Comparison of ENCODE assay signal across 1 cellular context in genomic region chr18:49812321-49813070, GRCh38.
TF ChIP-seq lines count a peak whose summit lies in the region.

No MANE protein-coding gene starts in this region.

TF ChIP-seq in K562, 482 proteins besides CTCF, POLR2A, EP300 and RAD21 (continued from another document):
- TF ChIP-seq, protein P1, sequence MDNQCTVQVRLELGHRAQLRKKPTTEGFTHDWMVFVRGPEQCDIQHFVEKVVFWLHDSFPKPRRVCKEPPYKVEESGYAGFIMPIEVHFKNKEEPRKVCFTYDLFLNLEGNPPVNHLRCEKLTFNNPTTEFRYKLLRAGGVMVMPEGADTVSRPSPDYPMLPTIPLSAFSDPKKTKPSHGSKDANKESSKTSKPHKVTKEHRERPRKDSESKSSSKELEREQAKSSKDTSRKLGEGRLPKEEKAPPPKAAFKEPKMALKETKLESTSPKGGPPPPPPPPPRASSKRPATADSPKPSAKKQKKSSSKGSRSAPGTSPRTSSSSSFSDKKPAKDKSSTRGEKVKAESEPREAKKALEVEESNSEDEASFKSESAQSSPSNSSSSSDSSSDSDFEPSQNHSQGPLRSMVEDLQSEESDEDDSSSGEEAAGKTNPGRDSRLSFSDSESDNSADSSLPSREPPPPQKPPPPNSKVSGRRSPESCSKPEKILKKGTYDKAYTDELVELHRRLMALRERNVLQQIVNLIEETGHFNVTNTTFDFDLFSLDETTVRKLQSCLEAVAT (IDR thresholded peaks at IDR 0.05): 0 out of 4 replicates have a peak, but pooled peaks of 1 of the 2 experiments have one; percentile 24
- no peak for TF ChIP-seq ZNF232 (CRISPR knock-in tag; IDR thresholded peaks at IDR 0.05)
- no peak for TF ChIP-seq GTF2A2 (tag; IDR thresholded peaks at IDR 0.05)
- TF ChIP-seq SRSF7 (optimal IDR thresholded peaks at IDR 0.05; ENCODE audit: low read depth, low read length): no peak
- TF ChIP-seq RBBP5 (IDR thresholded peaks at IDR 0.05; ENCODE audit: borderline replicate concordance, insufficient read depth, low read length, poor library complexity, severe bottlenecking): no peak
- no peak for TF ChIP-seq ZNF561 (CRISPR knock-in tag; conservative IDR thresholded peaks at IDR 0.05)
